Comparison of ENCODE assay signal across 1 cellular context in genomic region chr17:58317421-58318064, GRCh38.
TF ChIP-seq lines count a peak whose summit lies in the region.

No MANE protein-coding gene starts in this region.

TF ChIP-seq in GM12878, 131 proteins besides CTCF, POLR2A, EP300 and RAD21 (continued from another document):
- TF ChIP-seq PKNOX1 (IDR thresholded peaks at IDR 0.05) (peak; percentile 63; the same call in 1 of the 2 replicates), SP1 (IDR thresholded peaks at IDR 0.05; ENCODE audit: low read depth, low read length) (peak; percentile 7), E2F4 (IDR thresholded peaks at IDR 0.05; ENCODE audit: low read depth, low read length) (no peak), EGR1 (IDR thresholded peaks at IDR 0.05; ENCODE audit: borderline replicate concordance in 1 of 2, low read depth in 2 of 2, low read length in 2 of 2) (no peak), SREBF2 (IDR thresholded peaks at IDR 0.05; ENCODE audit: low read length) (no peak), IRF3 (IDR thresholded peaks at IDR 0.05) (no peak), BACH1 (IDR thresholded peaks at IDR 0.05; ENCODE audit: borderline replicate concordance) (no peak), SMARCA5 (IDR thresholded peaks at IDR 0.05) (0 out of 2 replicates have a peak, but pooled peaks have one; percentile 50), ATF2 (IDR thresholded peaks at IDR 0.05; ENCODE audit: low read length) (no peak), MLLT1 (IDR thresholded peaks at IDR 0.05) (no peak), USF2 (IDR thresholded peaks at IDR 0.05; ENCODE audit: borderline replicate concordance, low read depth, low read length) (no peak), IRF4 (IDR thresholded peaks at IDR 0.05; ENCODE audit: low read depth, low read length) (peak; percentile 63; the same call in 1 of the 2 replicates), IKZF1 (conservative IDR thresholded peaks at IDR 0.05) (peak; percentile 37; the same call in 1 of the 2 replicates), HSF1 (IDR thresholded peaks at IDR 0.05; ENCODE audit: low read depth, low read length) (no peak), SUPT20H (IDR thresholded peaks at IDR 0.05; ENCODE audit: borderline replicate concordance, control insufficient read depth, low read depth, low read length) (no peak), IRF5 (IDR thresholded peaks at IDR 0.05; ENCODE audit: borderline replicate concordance) (no peak), BHLHE40 (IDR thresholded peaks at IDR 0.05; ENCODE audit: borderline replicate concordance in 1 of 2, low read depth in 2 of 2, low read length in 1 of 2) (peak in 1 of 2 experiments; percentile 8; a peak in 1 of 4 replicates), POLR2AphosphoS2 (IDR thresholded peaks at IDR 0.05; ENCODE audit: low read depth, low read length) (no peak), ZNF687 (IDR thresholded peaks at IDR 0.05) (peak; percentile 31; the same call in 1 of the 2 replicates), FOS (IDR thresholded peaks at IDR 0.05; ENCODE audit: borderline replicate concordance, extremely low read depth, insufficient read length) (no peak), RUNX3 (IDR thresholded peaks at IDR 0.05; ENCODE audit: low read length) (peak; percentile 59), SKIL (IDR thresholded peaks at IDR 0.05; ENCODE audit: low read depth, poor library complexity, severe bottlenecking) (peak; percentile 40), YY1 (IDR thresholded peaks at IDR 0.05; ENCODE audit: low read depth, low read length) (0 out of 2 replicates have a peak, but pooled peaks have one; percentile 51), HCFC1 (IDR thresholded peaks at IDR 0.05; ENCODE audit: low read length) (no peak), NBN (IDR thresholded peaks at IDR 0.05) (0 out of 2 replicates have a peak, but pooled peaks have one; percentile 46), ETV6 (conservative IDR thresholded peaks at IDR 0.05 in 1 of 2, IDR thresholded peaks at IDR 0.05 in 1 of 2; ENCODE audit: borderline replicate concordance in 1 of 2, low read depth in 1 of 2) (0 out of 4 replicates have a peak, but pooled peaks of 1 of the 2 experiments have one; percentile 20), CHD4 (IDR thresholded peaks at IDR 0.05) (no peak)
